Comparison of ENCODE assay signal across 8 cellular contexts in genomic region chr4:1721666-1722550, GRCh38. TPM values are rescaled to one million over a fixed set of nuclear protein-coding genes. Genes with fewer than 3 reads are reported as not detected.
DNase-seq lines count a peak whose midpoint lies in the region; ATAC-seq lines count a peak whose summit lies in the region.

No MANE protein-coding gene starts in this region.

- no peak overlapping the region for H3K27ac ChIP-seq in duodenal mucosa (ENCODE audit: low read depth, low read length)

- peaks cover 28% of the 10 kb centered on the region for H3K36me3 ChIP-seq in MG63
- H3K36me3 ChIP-seq in duodenal mucosa (ENCODE audit: control insufficient read depth in 1 of 2, insufficient read depth in 2 of 2, low read length in 2 of 2) = peaks cover 0 to 32% of the 10 kb centered on the region in 2 donors
- peaks cover 41% of the 10 kb centered on the region for H3K36me3 ChIP-seq in neuron (ENCODE audit: insufficient read depth, low read length)

- ATAC-seq in GM21619 (IDR thresholded peaks at IDR 0.05; ENCODE audit: unreplicated experiment) (no peak), GM18909 (IDR thresholded peaks at IDR 0.05; ENCODE audit: poor library complexity, unreplicated experiment) (no peak)

- H3K4me3 ChIP-seq in MG63 (peak overlapping the region; percentile 67), duodenal mucosa (ENCODE audit: low read depth in 1 of 2, low read length in 2 of 2) (peak overlapping the region; percentile 66 to 70), neuron (ENCODE audit: low read length) (peak overlapping the region; percentile 85)

- DNase-seq in NCI-H1417 (lab: John Stamatoyannopoulos, UW) (peak in 2 of 3 experiments; percentile 52 to 54), NCI-H1417 treated with DMSO at 0.1 percent for 48 hours (lab: John Stamatoyannopoulos, UW) (no peak), MG63 (no peak), HPDE6-E6E7 (ENCODE audit: extremely low spot score) (no peak)

- H3K4me1 ChIP-seq in duodenal mucosa (ENCODE audit: control insufficient read depth in 1 of 2, insufficient read depth in 2 of 2, low read length in 2 of 2) (peaks cover 36 to 58% of the 10 kb centered on the region in 2 donors), neuron (ENCODE audit: insufficient read depth, low read length) (peaks cover 31% of the 10 kb centered on the region)

- H3K9me3 ChIP-seq in MG63 (no peaks in the 10 kb centered on the region), duodenal mucosa (ENCODE audit: control insufficient read depth in 1 of 2, low read length in 2 of 2) (no peaks in the 10 kb centered on the region), neuron (ENCODE audit: low read length) (no peaks in the 10 kb centered on the region)

- no peak overlapping the region for H2AFZ ChIP-seq in neuron (ENCODE audit: low read depth, low read length)

- H3K9ac ChIP-seq in duodenal mucosa (ENCODE audit: low read depth in 1 of 2, low read length in 2 of 2) = peak overlapping the region; percentile 0 to 51

- H3K27me3 ChIP-seq in MG63 (no peaks in the 10 kb centered on the region), duodenal mucosa (ENCODE audit: control insufficient read depth in 1 of 2, insufficient read depth in 2 of 2, low read length in 2 of 2) (no peaks in the 10 kb centered on the region), neuron (ENCODE audit: insufficient read depth, low read length) (no peaks in the 10 kb centered on the region)

RNA-seq across cellular contexts. Expression of gene TACC3, which starts 0.6 kb away (rescaled TPM):
- total RNA-seq in MG63 (2014; rRNA removed; shearing (Covaris generic); ENCODE audit: low replicate concordance) = 67.1 and 72.9 TPM in 2 replicates

RNA-seq across cellular contexts. Expression of gene TMEM129, which starts 0.8 kb away (rescaled TPM):
- 11.2 and 15.7 TPM in 2 replicates for total RNA-seq in MG63 (2014; rRNA removed; shearing (Covaris generic); ENCODE audit: low replicate concordance)

RNA-seq across cellular contexts. Expression of gene SLBP, which starts 9.8 kb away (rescaled TPM):
- total RNA-seq in MG63 (2014; rRNA removed; shearing (Covaris generic); ENCODE audit: low replicate concordance) = 72.1 and 99.1 TPM in 2 replicates

RNA-seq across cellular contexts. Expression of gene FAM53A, which starts 37.8 kb away (rescaled TPM):
- 2.6 and 4.0 TPM in 2 replicates for total RNA-seq in MG63 (2014; rRNA removed; shearing (Covaris generic); ENCODE audit: low replicate concordance)

Comparison
In these comparisons a context has a peak if more than half of its experiments do, and no peak if none do; other contexts are left out.
1. DNase-seq: peak in NCI-H1417 (2 of 3); none in NCI-H1417 treated with DMSO at 0.1 percent for 48 hours (single experiment), MG63 (single experiment) and HPDE6-E6E7 (single experiment).
2. Peak in every context shown above with its lines, with median percentiles within 50 percentile points of each other: H3K4me3 ChIP-seq.